ENCODE assay signal across 7 cellular contexts in genomic region chr1:94247146-94248094, GRCh38. TPM values are rescaled to one million over a fixed set of nuclear protein-coding genes. Genes with fewer than 3 reads are reported as not detected.
DNase-seq lines count a peak whose midpoint lies in the region; ATAC-seq and TF ChIP-seq lines count a peak whose summit lies in the region.

No MANE protein-coding gene starts in this region.

- TF ChIP-seq CTCF in KMS-11 (conservative IDR thresholded peaks at IDR 0.05; ENCODE audit: low read depth, low read length), result no peak
- TF ChIP-seq CTCF in endodermal cell (conservative IDR thresholded peaks at IDR 0.05), result no peak
- TF ChIP-seq CTCF in mesothelial cell of epicardium (IDR thresholded peaks at IDR 0.05; ENCODE audit: unreplicated experiment), result no peak
- TF ChIP-seq CTCF in transverse colon (IDR thresholded peaks at IDR 0.05), result no peak

- no peak for TF ChIP-seq EP300 in transverse colon (IDR thresholded peaks at IDR 0.05; ENCODE audit: low read depth)

- peaks cover 19% of the 10 kb centered on the region for H3K9me3 ChIP-seq in endodermal cell (ENCODE audit: control insufficient read depth, low read length)
- H3K9me3 ChIP-seq in transverse colon, result no peaks in the 10 kb centered on the region

- intact Hi-C loops in transverse colon (cut with DNase I; ENCODE audit: low total_unique reads), result loop anchor here (10.0 kb wide), 1 partner anchor 203 kb away; no protein-coding TSS in a partner anchor

- peak overlapping the region; percentile 80 for H3K27ac Mint-ChIP-seq in endodermal cell
- H3K27ac Mint-ChIP-seq in mesothelial cell of epicardium, result peak overlapping the region; percentile 80

- H3K27me3 ChIP-seq in KMS-11 (ENCODE audit: insufficient read depth, low read depth) (peaks cover 5% of the 10 kb centered on the region; the same call in 1 of the 2 replicates), endodermal cell (ENCODE audit: control insufficient read depth, insufficient read depth, low read length, poor library complexity, severe bottlenecking) (peaks cover 45% of the 10 kb centered on the region), transverse colon (peaks cover 81% of the 10 kb centered on the region)

- peak overlapping the region; percentile 47 for H2AFZ ChIP-seq in KMS-11 (ENCODE audit: low read depth)

- no peaks in the 10 kb centered on the region for H3K4me1 ChIP-seq in KMS-11 (ENCODE audit: low read depth, poor library complexity, severe bottlenecking)
- peaks cover 4% of the 10 kb centered on the region for H3K4me1 ChIP-seq in endodermal cell (ENCODE audit: control insufficient read depth, insufficient read depth, low read length)
- peaks cover 3 to 11% (median 10%) of the 10 kb centered on the region in 4 donors for H3K4me1 ChIP-seq in transverse colon

- H3K4me2 ChIP-seq in KMS-11, result no peak overlapping the region; the same call in none of the 2 replicates

- H3K4me3 ChIP-seq in KMS-11 (IDR thresholded peaks at IDR 0.05; ENCODE audit: insufficient read depth, low read depth, low read length) (no peak overlapping the region), endodermal cell (ENCODE audit: low read length) (peak overlapping the region; percentile 84), transverse colon (peak overlapping the region; percentile 60 to 76 (median 66))

- H3K27me3 Mint-ChIP-seq in endodermal cell (ENCODE audit: insufficient read depth), result peaks cover 44% of the 10 kb centered on the region
- H3K27me3 Mint-ChIP-seq in mesothelial cell of epicardium (ENCODE audit: low read depth), result no peaks in the 10 kb centered on the region

- no peak overlapping the region for H3K27ac ChIP-seq in KMS-11
- H3K27ac ChIP-seq in endodermal cell (ENCODE audit: low read depth, low read length), result no peak overlapping the region
- H3K27ac ChIP-seq in transverse colon, result peak overlapping the region; percentile 38 to 77 (median 61)

- H3K4me3 Mint-ChIP-seq in endodermal cell (peak overlapping the region; percentile 76), mesothelial cell of epicardium (peak overlapping the region; percentile 85)

- no peaks in the 10 kb centered on the region for H3K79me2 ChIP-seq in KMS-11 (ENCODE audit: insufficient read depth, low read depth)

- H4K20me1 ChIP-seq in KMS-11 (ENCODE audit: insufficient read depth), result no peaks in the 10 kb centered on the region

- no peak for TF ChIP-seq POLR2A in transverse colon (IDR thresholded peaks at IDR 0.05)

- H3K9me3 Mint-ChIP-seq in endodermal cell (peaks cover 20% of the 10 kb centered on the region), mesothelial cell of epicardium (peaks cover 15% of the 10 kb centered on the region)

- H3K36me3 ChIP-seq in KMS-11 (ENCODE audit: insufficient read depth) (no peaks in the 10 kb centered on the region), endodermal cell (ENCODE audit: control insufficient read depth, insufficient read depth, low read length) (no peaks in the 10 kb centered on the region), transverse colon (no peaks in the 10 kb centered on the region)

- WGBS in endodermal cell (ENCODE audit: insufficient coverage in 1 of 2, insufficient read length in 1 of 2), 2 experiments, result 1 to 12% methylated on average over 4 to 102 of the region's 102 CpGs
- 0 to 1% methylated on average over 8 to 61 of the region's 102 CpGs for WGBS in transverse colon (ENCODE audit: low coverage in 1 of 2), 2 donors

- in situ Hi-C loops in transverse colon (cut with MboI; ENCODE audit: low pct_ligation_motif_present in 1 of 4, low pct_unique_long_range_greater_than_20kb in 1 of 4, low sequenced_read_pairs in 3 of 4), result loop anchor here in 1 of 4 donors (25.0 kb wide), 1 partner anchor 185 kb away; no protein-coding TSS in a partner anchor

- peak; percentile 84 for ATAC-seq in GM21717 (IDR thresholded peaks at IDR 0.05; ENCODE audit: unreplicated experiment)

- DNase-seq in GDM1 (lab: John Stamatoyannopoulos, UW) (peak; percentile 13), UCSD-AML1 (lab: John Stamatoyannopoulos, UW; ENCODE audit: unreplicated experiment) (peak; percentile 45), endodermal cell (peak; percentile 95), mesothelial cell of epicardium (ENCODE audit: low spot score in 2 of 2, unreplicated experiment in 2 of 2) (peak; percentile 59 to 74), transverse colon (peak; percentile 79)

- H3K4me1 Mint-ChIP-seq in endodermal cell (peaks cover 23% of the 10 kb centered on the region), mesothelial cell of epicardium (peaks cover 23% of the 10 kb centered on the region)

- no peak overlapping the region for H3K9ac ChIP-seq in KMS-11
- H3K9ac ChIP-seq in endodermal cell (ENCODE audit: extremely low read depth, low read length, poor library complexity, severe bottlenecking), result peak overlapping the region; percentile 32

- H3K36me3 Mint-ChIP-seq in endodermal cell (ENCODE audit: low read depth) (peaks cover 11% of the 10 kb centered on the region), mesothelial cell of epicardium (peaks cover 14% of the 10 kb centered on the region)

RNA-seq across cellular contexts. Expression of gene ARHGAP29, which starts 10.0 kb away (rescaled TPM):
- total RNA-seq in endodermal cell (10 to 100 TPM; 31.5 to 38.9 TPM), mesothelial cell of epicardium (110 to 115 TPM (median 114 TPM) in 3 replicates), transverse colon (1 to 10 TPM; 4.1 to 8.9 (median 5.4) TPM)
- polyA plus RNA-seq in endodermal cell (2013, experiment 1 of 2), result 9.4 TPM
- polyA plus RNA-seq in endodermal cell (2013, experiment 2 of 2), result 11.8 TPM

Comparison
In these comparisons a context has a peak if more than half of its experiments do, and no peak if none do; other contexts are left out.
1. DNase-seq: peak in every context shown above with its lines; median percentile 95 in endodermal cell; 79 in transverse colon; 66 in mesothelial cell of epicardium; 45 in UCSD-AML1; 13 in GDM1.
2. H3K27ac ChIP-seq: peak in transverse colon (4 of 4); none in KMS-11 (single experiment) and endodermal cell (single experiment).